Comparison of ENCODE assay signal across 22 cellular contexts in genomic region chr17:28330671-28331070, GRCh38. TPM values are rescaled to one million over a fixed set of nuclear protein-coding genes. Genes with fewer than 3 reads are reported as not detected.
DNase-seq lines count a peak whose midpoint lies in the region; ATAC-seq, FAIRE-seq and TF ChIP-seq lines count a peak whose summit lies in the region.
"Had no signal": no experiment of that assay in that cellular context is flagged by ENCODE, and none has a peak within 500 bp of the region (broad histone marks: within the 10 kb centered on the region; RNA-seq: fewer than 3 reads in every experiment).

No MANE protein-coding gene starts in this region.

- CTCF ChIA-PET in GM12878 (lab: Yijun Ruan, JAX), result interaction anchor here (1.3 to 1.5 kb wide), 2 partner anchors 9 to 162 kb away, joined by 3 to 4 read pairs; no protein-coding TSS in a partner anchor

- H4K20me1 ChIP-seq in GM23338 (replicated peaks; ENCODE audit: insufficient read depth), result peaks cover 26% of the 10 kb centered on the region
- no peaks in the 10 kb centered on the region; the same call in 1 of the 2 replicates for H4K20me1 ChIP-seq in GM12878 (ENCODE audit: control insufficient read depth, insufficient read depth)

- no peaks in the 10 kb centered on the region for H3K9me3 ChIP-seq in GM12878 (replicated peaks; ENCODE audit: control insufficient read depth, insufficient read depth, low read length)
- H3K9me3 ChIP-seq: BLaER1 had no signal

- H3K27ac ChIP-seq in GM23338 (ENCODE audit: low read depth), result peak overlapping the region; percentile 26; the same call in 1 of the 2 replicates
- H3K27ac ChIP-seq in GM12878 (ENCODE audit: control insufficient read depth, insufficient read depth), result no peak overlapping the region
- H3K27ac ChIP-seq: BLaER1 had no signal

- H3K4me1 Mint-ChIP-seq in GM23338, result peaks cover 11% of the 10 kb centered on the region

- in situ Hi-C loops in GM12878 (cut with MboI), result loop anchor here (10.0 kb wide), 1 partner anchor 624 kb away; the partner anchor contains the start of gene PHF12

- SMC1A ChIA-PET in GM12878 (lab: Charles Lee; ENCODE audit: uncharacterized antibody, unreplicated experiment), result interaction anchor here (0.9 to 1.4 kb wide), 2 partner anchors 11 to 22 kb away, joined by 3 to 5 read pairs; partner anchors contain the start of gene TMEM97

- no peak for TF ChIP-seq RAD21 in GM12878 (IDR thresholded peaks at IDR 0.05; ENCODE audit: insufficient read depth, low read depth, low read length)

- no peak overlapping the region for H3K9ac ChIP-seq in GM12878 (ENCODE audit: control insufficient read depth, insufficient read depth, low read length)
- H3K9ac ChIP-seq: BLaER1 had no signal

- H3K4me3 Mint-ChIP-seq in GM23338, result no peak overlapping the region

- no TSS peak for BruUV-seq in GM12878 (replicated peaks; lab: Mats Ljungman, UMichigan)

- TF ChIP-seq POLR2A in GM12878 (IDR thresholded peaks at IDR 0.05; ENCODE audit: low read depth, low read length), result peak; percentile 49; the same call in 1 of the 2 replicates

- no peaks in the 10 kb centered on the region for H3K9me2 ChIP-seq in GM23338 (ENCODE audit: insufficient read depth)

- peaks cover 41% of the 10 kb centered on the region for H3K36me3 Mint-ChIP-seq in GM23338 (ENCODE audit: low read depth)

- H3K79me2 ChIP-seq in GM23338 (replicated peaks; ENCODE audit: insufficient read depth), result peaks cover 9% of the 10 kb centered on the region
- peaks cover 11% of the 10 kb centered on the region for H3K79me2 ChIP-seq in GM12878 (ENCODE audit: control insufficient read depth, insufficient read depth, low read length)

- peaks cover 22% of the 10 kb centered on the region for H3K36me3 ChIP-seq in GM23338 (ENCODE audit: insufficient read depth)
- H3K36me3 ChIP-seq in GM12878 (ENCODE audit: control insufficient read depth in 2 of 2, insufficient read depth in 2 of 2, low read length in 1 of 2), result peaks cover 11 to 15% of the 10 kb centered on the region in 2 experiments

- no peak for TF ChIP-seq EP300 in GM12878 (IDR thresholded peaks at IDR 0.05; ENCODE audit: borderline replicate concordance in 1 of 2, control insufficient read depth in 1 of 2, low read depth in 2 of 2, low read length in 2 of 2)

- no peaks in the 10 kb centered on the region for H3K27me3 ChIP-seq in GM23338 (ENCODE audit: insufficient read depth)
- no peaks in the 10 kb centered on the region for H3K27me3 ChIP-seq in GM12878 (replicated peaks in 1 of 2; ENCODE audit: control insufficient read depth in 2 of 2, insufficient read depth in 2 of 2, low read length in 1 of 2)
- H3K27me3 ChIP-seq: BLaER1 had no signal

- H2AFZ ChIP-seq in GM23338, result no peak overlapping the region
- H2AFZ ChIP-seq in GM12878 (ENCODE audit: control insufficient read depth, low read depth, low read length), result no peak overlapping the region

- H3K27ac Mint-ChIP-seq in GM23338, result no peak overlapping the region

- RAD21 ChIA-PET in GM12878 (lab: Charles Lee; ENCODE audit: unreplicated experiment), result no interaction called here

- no peak for TF ChIP-seq CTCF in GM23338 (conservative IDR thresholded peaks at IDR 0.05; ENCODE audit: low read depth in 2 of 2)
- no peak for TF ChIP-seq CTCF in GM12878 (IDR thresholded peaks at IDR 0.05 in 2 of 3, conservative IDR thresholded peaks at IDR 0.05 in 1 of 3; ENCODE audit: control insufficient read depth in 2 of 3, extremely low read depth in 1 of 3, insufficient read depth in 1 of 3, low read depth in 3 of 3, low read length in 3 of 3)

- 90% methylated on average over 5 of the region's 5 CpGs for WGBS in GM12878 (ENCODE audit: insufficient coverage, insufficient replicate concordance, low lambda C conversion rate, missing lambda C conversion rate)

- H3K4me2 ChIP-seq in GM23338 (no peak overlapping the region), GM12878 (ENCODE audit: control insufficient read depth, insufficient read depth) (no peak overlapping the region)
- H3K4me2 ChIP-seq: BLaER1 had no signal

- intact Hi-C loops in GM12878 (cut with micrococcal nuclease; ENCODE audit: unreplicated experiment), result no loop called here
- intact Hi-C loops in posterior vena cava (cut with DNase I), result no loop called here

- H3K9me3 Mint-ChIP-seq in GM23338, result no peaks in the 10 kb centered on the region
- H3K9me3 Mint-ChIP-seq: CD8-positive, alpha-beta memory T cell had no signal

- peaks cover 21% of the 10 kb centered on the region; the same call in 1 of the 2 replicates for H3F3A ChIP-seq in GM23338 (replicated peaks; ENCODE audit: low read depth)

- H3K4me1 ChIP-seq in GM23338 (ENCODE audit: insufficient read depth) (peaks cover 5% of the 10 kb centered on the region; the same call in 1 of the 2 replicates), GM12878 (ENCODE audit: control insufficient read depth, insufficient read depth, low read length) (peaks cover 6% of the 10 kb centered on the region; the same call in 1 of the 2 replicates)

- ATAC-seq in GM23338 (no peak), GM12878 (no peak)

- DNase-seq in GM23338 (ENCODE audit: low spot score) (no peak), GM12878 (ENCODE audit: low read depth, low spot score) (no peak), posterior vena cava (ENCODE audit: low spot score) (peak; percentile 38), DMS153 treated with DMSO at 0.1 percent for 48 hours (lab: John Stamatoyannopoulos, UW; ENCODE audit: unreplicated experiment) (no peak), COLO668 (lab: John Stamatoyannopoulos, UW; ENCODE audit: unreplicated experiment) (no peak)
- DNase-seq in activated effector memory CD4-positive, alpha-beta T cell treated with anti-CD3 and anti-CD28 coated beads, Interleukin-2, amount 50 U/mL, for 16 hours, result no peak
- DNase-seq: CD8-positive, alpha-beta memory T cell; DND-41; KBM-7; MV-4-11; NCI-H1417; NCI-H1930; NCI-H2171; NCI-H446; NK-92 treated with Interleukin-12 subunit alpha and Interleukin-12 subunit beta, amount 100 ng/mL, for 24 hours; OCI-M1; SIG-M5 had no signal

- H3K4me3 ChIP-seq in GM23338, result no peak overlapping the region
- H3K4me3 ChIP-seq in GM12878, result no peak overlapping the region
- H3K4me3 ChIP-seq: BLaER1 had no signal

- POLR2A ChIA-PET in GM12878 (lab: Charles Lee), result interaction anchor here (0.6 to 1.1 kb wide), 2 partner anchors 10 to 1164 kb away, joined by 5 read pairs; no protein-coding TSS in a partner anchor

- H3K27me3 Mint-ChIP-seq in GM23338 (ENCODE audit: insufficient read depth, low read depth, poor library complexity), result peaks cover 9% of the 10 kb centered on the region
- H3K27me3 Mint-ChIP-seq: CD8-positive, alpha-beta memory T cell had no signal

- FAIRE-seq in GM12878 (lab: Jason Lieb, UNC), result no peak
- FAIRE-seq: A204.1, G401.6, GM18507 had no signal

RNA-seq across cellular contexts. Expression of gene IFT20, which starts 4.6 kb away (rescaled TPM):
- total RNA-seq in GM23338 (2014; rRNA removed; shearing (Covaris generic)), result 6.8 and 13.2 TPM in 2 replicates
- polyA plus RNA-seq in GM23338 (2016; fragmentation: Nextera tagmentation; extraction: Ambion mirVana) (31.4 and 32.3 TPM in 2 replicates), GM12878 (2011; rRNA removed) (25.2 and 36.0 TPM in 2 replicates), GM12878 (2014; fragmentation: Illumina TruSeq; extraction: Trizol) (19.9 and 21.2 TPM in 2 replicates), GM12878 (2014; fragmentation: Nextera tagmentation; extraction: Ambion mirVana) (10 to 100 TPM in 1 of 2 experiments, 1 to 10 TPM in 1; 9.4 to 13.1 TPM), GM12878 (2014; rRNA removed) (25.2 and 26.6 TPM in 2 replicates), GM12878 (2016; fragmentation: Nextera tagmentation; extraction: Ambion mirVana) (10 to 100 TPM; 32.1 to 38.2 TPM)
- 33.5 and 35.9 TPM in 2 replicates for total RNA-seq in GM12878 (2013; cell fraction: nucleolus; rRNA removed)
- total RNA-seq in GM12878 (2014; rRNA removed) (18.4 and 21.1 TPM in 2 replicates), GM12878 (2014; rRNA removed; fragmentation: Illumina TruSeq; extraction: Trizol) (16.8 and 17.8 TPM in 2 replicates), GM12878 (2021) (15.2 and 17.5 TPM in 2 replicates), posterior vena cava (10 to 100 TPM; 28.3 to 34.9 TPM)
- 26.0 TPM for polyA plus RNA-seq in GM12878 (2011; ENCODE audit: low read depth)
- polyA plus RNA-seq in GM12878 (2011; cell fraction: cytosol; rRNA removed), result 15.4 and 18.1 TPM in 2 replicates
- polyA plus RNA-seq in GM12878 (2011; cell fraction: nucleus; rRNA removed), result 22.2 and 25.8 TPM in 2 replicates
- 25.1 and 27.8 TPM in 2 replicates for polyA plus RNA-seq in GM12878 (2012)
- polyA minus RNA-seq in GM12878 (2011; rRNA and poly(A)+ RNA removed), result 7.9 and 9.8 TPM in 2 replicates
- 2.1 and 4.6 TPM in 2 replicates for polyA minus RNA-seq in GM12878 (2011; cell fraction: cytosol; rRNA and poly(A)+ RNA removed)
- 6.6 and 7.5 TPM in 2 replicates for polyA minus RNA-seq in GM12878 (2011; cell fraction: nucleus; rRNA and poly(A)+ RNA removed)

RNA-seq across cellular contexts. Expression of gene TNFAIP1, which starts 4.9 kb away (rescaled TPM):
- total RNA-seq in GM23338 (2014; rRNA removed; shearing (Covaris generic)), result 8.9 and 13.1 TPM in 2 replicates
- 6.3 and 6.4 TPM in 2 replicates for polyA plus RNA-seq in GM23338 (2016; fragmentation: Nextera tagmentation; extraction: Ambion mirVana)
- total RNA-seq in GM12878 (2013; cell fraction: nucleolus; rRNA removed), result 16.3 and 16.9 TPM in 2 replicates
- total RNA-seq in GM12878 (2014; rRNA removed), result 11.5 and 13.0 TPM in 2 replicates
- 7.0 and 7.9 TPM in 2 replicates for total RNA-seq in GM12878 (2014; rRNA removed; fragmentation: Illumina TruSeq; extraction: Trizol)
- 14.1 and 15.7 TPM in 2 replicates for total RNA-seq in GM12878 (2021)
- 4.5 TPM for polyA plus RNA-seq in GM12878 (2011; ENCODE audit: low read depth)
- polyA plus RNA-seq in GM12878 (2011; rRNA removed), result 9.6 and 15.9 TPM in 2 replicates
- polyA plus RNA-seq in GM12878 (2011; cell fraction: cytosol; rRNA removed), result 14.8 and 15.9 TPM in 2 replicates
- polyA plus RNA-seq in GM12878 (2011; cell fraction: nucleus; rRNA removed), result 27.1 and 37.6 TPM in 2 replicates
- polyA plus RNA-seq in GM12878 (2012), result 6.0 and 9.7 TPM in 2 replicates
- polyA plus RNA-seq in GM12878 (2014; fragmentation: Illumina TruSeq; extraction: Trizol), result 9.9 and 10.0 TPM in 2 replicates
- polyA plus RNA-seq in GM12878 (2014; fragmentation: Nextera tagmentation; extraction: Ambion mirVana), result 1 to 10 TPM; 1.8 to 3.9 TPM
- polyA plus RNA-seq in GM12878 (2014; rRNA removed), result 10.3 and 11.2 TPM in 2 replicates
- 10 to 100 TPM; 14.9 to 16.9 TPM for polyA plus RNA-seq in GM12878 (2016; fragmentation: Nextera tagmentation; extraction: Ambion mirVana)
- polyA minus RNA-seq in GM12878 (2011; rRNA and poly(A)+ RNA removed), result 15.1 TPM in 2 replicates
- polyA minus RNA-seq in GM12878 (2011; cell fraction: cytosol; rRNA and poly(A)+ RNA removed), result 20.6 and 26.4 TPM in 2 replicates
- 11.0 and 13.4 TPM in 2 replicates for polyA minus RNA-seq in GM12878 (2011; cell fraction: nucleus; rRNA and poly(A)+ RNA removed)
- 10 to 100 TPM; 39.7 to 45.9 TPM for total RNA-seq in posterior vena cava

RNA-seq across cellular contexts. Expression of gene TMEM97, which starts 11.7 kb away (rescaled TPM):
- 101 and 106 TPM in 2 replicates for total RNA-seq in GM23338 (2014; rRNA removed; shearing (Covaris generic))
- polyA plus RNA-seq in GM23338 (2016; fragmentation: Nextera tagmentation; extraction: Ambion mirVana) (216 and 225 TPM in 2 replicates), GM12878 (2011; rRNA removed) (96.8 and 100 TPM in 2 replicates), GM12878 (2014; fragmentation: Illumina TruSeq; extraction: Trizol) (134 and 183 TPM in 2 replicates), GM12878 (2014; fragmentation: Nextera tagmentation; extraction: Ambion mirVana) (100 to 1,000 TPM in 1 of 2 experiments, 10 to 100 TPM in 1; 58.0 to 130 TPM), GM12878 (2014; rRNA removed) (62.4 and 63.1 TPM in 2 replicates), GM12878 (2016; fragmentation: Nextera tagmentation; extraction: Ambion mirVana) (10 to 100 TPM; 81.0 to 83.1 TPM)
- total RNA-seq in GM12878 (2013; cell fraction: nucleolus; rRNA removed), result 29.6 and 33.7 TPM in 2 replicates
- total RNA-seq in GM12878 (2014; rRNA removed) (116 and 130 TPM in 2 replicates), GM12878 (2014; rRNA removed; fragmentation: Illumina TruSeq; extraction: Trizol) (83.5 and 84.2 TPM in 2 replicates), GM12878 (2021) (87.8 and 89.3 TPM in 2 replicates), posterior vena cava (1 to 10 TPM; 2.7 to 4.3 TPM)
- 32.9 TPM for polyA plus RNA-seq in GM12878 (2011; ENCODE audit: low read depth)
- 49.4 and 60.0 TPM in 2 replicates for polyA plus RNA-seq in GM12878 (2011; cell fraction: cytosol; rRNA removed)
- polyA plus RNA-seq in GM12878 (2011; cell fraction: nucleus; rRNA removed), result 15.0 and 19.5 TPM in 2 replicates
- polyA plus RNA-seq in GM12878 (2012), result 40.5 and 48.1 TPM in 2 replicates
- 51.4 and 61.7 TPM in 2 replicates for polyA minus RNA-seq in GM12878 (2011; rRNA and poly(A)+ RNA removed)
- polyA minus RNA-seq in GM12878 (2011; cell fraction: cytosol; rRNA and poly(A)+ RNA removed), result 20.0 and 32.0 TPM in 2 replicates
- 9.6 and 12.8 TPM in 2 replicates for polyA minus RNA-seq in GM12878 (2011; cell fraction: nucleus; rRNA and poly(A)+ RNA removed)

RNA-seq across cellular contexts. Expression of gene POLDIP2, which starts 26.7 kb away (rescaled TPM):
- total RNA-seq in GM23338 (2014; rRNA removed; shearing (Covaris generic)), result 70.6 and 77.1 TPM in 2 replicates
- polyA plus RNA-seq in GM23338 (2016; fragmentation: Nextera tagmentation; extraction: Ambion mirVana) (40.7 and 45.7 TPM in 2 replicates), GM12878 (2011; rRNA removed) (57.7 and 89.9 TPM in 2 replicates), GM12878 (2014; fragmentation: Illumina TruSeq; extraction: Trizol) (120 and 133 TPM in 2 replicates), GM12878 (2014; fragmentation: Nextera tagmentation; extraction: Ambion mirVana) (10 to 100 TPM; 22.8 to 36.9 TPM), GM12878 (2014; rRNA removed) (134 and 139 TPM in 2 replicates), GM12878 (2016; fragmentation: Nextera tagmentation; extraction: Ambion mirVana) (100 to 1,000 TPM; 180 to 196 TPM)
- 14.6 and 15.4 TPM in 2 replicates for total RNA-seq in GM12878 (2013; cell fraction: nucleolus; rRNA removed)
- total RNA-seq in GM12878 (2014; rRNA removed) (126 and 131 TPM in 2 replicates), GM12878 (2014; rRNA removed; fragmentation: Illumina TruSeq; extraction: Trizol) (63.9 and 69.2 TPM in 2 replicates), GM12878 (2021) (108 and 111 TPM in 2 replicates), posterior vena cava (10 to 100 TPM; 53.5 to 54.4 TPM)
- polyA plus RNA-seq in GM12878 (2011; ENCODE audit: low read depth), result 40.6 TPM
- 97.0 and 115 TPM in 2 replicates for polyA plus RNA-seq in GM12878 (2011; cell fraction: cytosol; rRNA removed)
- 55.2 and 56.5 TPM in 2 replicates for polyA plus RNA-seq in GM12878 (2011; cell fraction: nucleus; rRNA removed)
- polyA plus RNA-seq in GM12878 (2012), result 62.4 and 78.2 TPM in 2 replicates
- 49.2 and 59.1 TPM in 2 replicates for polyA minus RNA-seq in GM12878 (2011; rRNA and poly(A)+ RNA removed)
- 25.4 and 26.7 TPM in 2 replicates for polyA minus RNA-seq in GM12878 (2011; cell fraction: cytosol; rRNA and poly(A)+ RNA removed)
- polyA minus RNA-seq in GM12878 (2011; cell fraction: nucleus; rRNA and poly(A)+ RNA removed), result 10.9 and 17.0 TPM in 2 replicates

RNA-seq across cellular contexts. Expression of gene SEBOX, which starts 34.3 kb away (rescaled TPM):
- not detected in 2 replicates for total RNA-seq in GM23338 (2014; rRNA removed; shearing (Covaris generic))
- polyA plus RNA-seq in GM23338 (2016; fragmentation: Nextera tagmentation; extraction: Ambion mirVana) (not detected in 2 replicates), GM12878 (2011; rRNA removed) (not detected in 2 replicates), GM12878 (2014; fragmentation: Illumina TruSeq; extraction: Trizol) (not detected in 2 replicates), GM12878 (2014; fragmentation: Nextera tagmentation; extraction: Ambion mirVana) (not detected), GM12878 (2014; rRNA removed) (not detected in 2 replicates), GM12878 (2016; fragmentation: Nextera tagmentation; extraction: Ambion mirVana) (not detected)
- not detected in 2 replicates for total RNA-seq in GM12878 (2013; cell fraction: nucleolus; rRNA removed)
- total RNA-seq in GM12878 (2014; rRNA removed) (not detected in 2 replicates), GM12878 (2014; rRNA removed; fragmentation: Illumina TruSeq; extraction: Trizol) (not detected in 2 replicates), GM12878 (2021) (not detected in 2 replicates), posterior vena cava (not detected)
- polyA plus RNA-seq in GM12878 (2011; ENCODE audit: low read depth), result not detected
- not detected in 2 replicates for polyA plus RNA-seq in GM12878 (2011; cell fraction: cytosol; rRNA removed)
- not detected in 2 replicates for polyA plus RNA-seq in GM12878 (2011; cell fraction: nucleus; rRNA removed)
- polyA plus RNA-seq in GM12878 (2012), result not detected in 2 replicates
- not detected in 2 replicates for polyA minus RNA-seq in GM12878 (2011; rRNA and poly(A)+ RNA removed)
- polyA minus RNA-seq in GM12878 (2011; cell fraction: cytosol; rRNA and poly(A)+ RNA removed), result not detected in 2 replicates
- not detected in 2 replicates for polyA minus RNA-seq in GM12878 (2011; cell fraction: nucleus; rRNA and poly(A)+ RNA removed)
- total RNA-seq: CD8-positive, alpha-beta memory T cell; RPMI7951 had no signal
- polyA plus RNA-seq: CD8-positive, alpha-beta memory T cell had no signal

Comparison
In these comparisons a context has a peak if more than half of its experiments do, and no peak if none do; other contexts are left out.
1. RNA of gene TMEM97, which starts 11.7 kb away (total RNA-seq): 101 to 106 TPM in GM23338 and 29.6 to 130 TPM in GM12878; 2.7 to 4.3 TPM in posterior vena cava; every median in the first group is over 4 times any median in the second.